In genomic region chrX:32448320-32448719, GRCh38 we compare ENCODE assay signal across 8 cellular contexts.
DNase-seq lines count a peak whose midpoint lies in the region; ATAC-seq and TF ChIP-seq lines count a peak whose summit lies in the region.

No MANE protein-coding gene starts in this region.

- peak; percentile 100 for ATAC-seq in GM21447 (IDR thresholded peaks at IDR 0.05; ENCODE audit: unreplicated experiment)
- ATAC-seq in HG03575 (IDR thresholded peaks at IDR 0.05; ENCODE audit: extremely low read depth, insufficient number of reproducible peaks, low FRiP score, unreplicated experiment): peak; percentile 98

- CTCF ChIA-PET in A673 (lab: Charles Lee): no interaction called here

- H3K4me3 ChIP-seq in cardiac fibroblast (replicated peaks in 1 of 2; ENCODE audit: low read depth in 2 of 2, low read length in 2 of 2) (no peak overlapping the region), A673 (ENCODE audit: low read depth, low read length, poor library complexity, severe bottlenecking) (no peak overlapping the region), esophagus squamous epithelium (no peak overlapping the region)

- no TSS peak for BruUV-seq in A673 (replicated peaks; lab: Mats Ljungman, UMichigan)

- no peak overlapping the region for H3K27ac ChIP-seq in A673 (ENCODE audit: low read depth, low read length, poor library complexity, severe bottlenecking)
- H3K27ac ChIP-seq in esophagus squamous epithelium: no peak overlapping the region

- WGBS in esophagus squamous epithelium, 2 donors: 36 to 71% methylated on average over 1 of the region's 1 CpG

- TF ChIP-seq POLR2A in esophagus squamous epithelium (IDR thresholded peaks at IDR 0.05): no peak

- H3K36me3 ChIP-seq in A673 (ENCODE audit: insufficient read depth, low read length, poor library complexity, severe bottlenecking) (no peaks in the 10 kb centered on the region), esophagus squamous epithelium (no peaks in the 10 kb centered on the region)

- H3K4me1 ChIP-seq in A673 (ENCODE audit: insufficient read depth, low read length, poor library complexity, severe bottlenecking) (no peaks in the 10 kb centered on the region), esophagus squamous epithelium (no peaks in the 10 kb centered on the region)

- in situ Hi-C loops in GM13977 (cut with MboI; ENCODE audit: low pct_unique_long_range_greater_than_20kb, low sequenced_read_pairs, unreplicated experiment): no loop called here

- peaks cover 5% of the 10 kb centered on the region for H3K27me3 ChIP-seq in A673 (replicated peaks; ENCODE audit: insufficient read depth, low read depth, low read length, poor library complexity)
- no peaks in the 10 kb centered on the region for H3K27me3 ChIP-seq in esophagus squamous epithelium

- TF ChIP-seq CTCF in GM13977 (IDR thresholded peaks at IDR 0.05; ENCODE audit: extremely low read depth, insufficient read depth, missing control alignments): no peak
- no peak for TF ChIP-seq CTCF in cardiac fibroblast (IDR thresholded peaks at IDR 0.05; ENCODE audit: low read depth, low read length)
- no peak for TF ChIP-seq CTCF in A673 (conservative IDR thresholded peaks at IDR 0.05; ENCODE audit: low read depth, low read length)
- no peak for TF ChIP-seq CTCF in esophagus squamous epithelium (IDR thresholded peaks at IDR 0.05)

- peak; percentile 16 for DNase-seq in GM13977 (ENCODE audit: low spot score)
- peak; percentile 2 to 15 for DNase-seq in cardiac fibroblast (ENCODE audit: low read depth in 2 of 2)
- DNase-seq in A673 (ENCODE audit: low spot score): no peak
- no peak for DNase-seq in esophagus squamous epithelium (lab: John Stamatoyannopoulos, UW)
- DNase-seq in hypothalamus (lab: John Stamatoyannopoulos, UW): no peak
- no peak for DNase-seq in stimulated activated CD4-positive, alpha-beta T cell treated with anti-CD3 and anti-CD28 coated beads, Interleukin-12 subunit alpha, Interleukin-12 subunit beta, amount 100 ng/mL, for 4 hours

- POLR2A ChIA-PET in A673 (lab: Charles Lee; ENCODE audit: low non-redundant PET): interaction anchor here (0.6 kb wide), 1 partner anchor 198 kb away, joined by 3 read pairs; no protein-coding TSS in a partner anchor

- H3K9me3 ChIP-seq in A673 (ENCODE audit: low read depth, low read length, poor library complexity, severe bottlenecking) (no peaks in the 10 kb centered on the region), esophagus squamous epithelium (no peaks in the 10 kb centered on the region)

- intact Hi-C loops in A673 (cut with micrococcal nuclease; ENCODE audit: unreplicated experiment): no loop called here
- intact Hi-C loops in esophagus squamous epithelium (cut with DNase I): no loop called here

Comparison
In these comparisons a context has a peak if more than half of its experiments do, and no peak if none do; other contexts are left out.
1. DNase-seq: peak in GM13977 (single experiment) and cardiac fibroblast (2 of 2); none in A673 (single experiment), esophagus squamous epithelium (single experiment), hypothalamus (0 of 51) and stimulated activated CD4-positive, alpha-beta T cell treated with anti-CD3 and anti-CD28 coated beads, Interleukin-12 subunit alpha, Interleukin-12 subunit beta, amount 100 ng/mL, for 4 hours (single experiment).